8 cellular contexts compared by ENCODE assay signal in the genomic region with DNA sequence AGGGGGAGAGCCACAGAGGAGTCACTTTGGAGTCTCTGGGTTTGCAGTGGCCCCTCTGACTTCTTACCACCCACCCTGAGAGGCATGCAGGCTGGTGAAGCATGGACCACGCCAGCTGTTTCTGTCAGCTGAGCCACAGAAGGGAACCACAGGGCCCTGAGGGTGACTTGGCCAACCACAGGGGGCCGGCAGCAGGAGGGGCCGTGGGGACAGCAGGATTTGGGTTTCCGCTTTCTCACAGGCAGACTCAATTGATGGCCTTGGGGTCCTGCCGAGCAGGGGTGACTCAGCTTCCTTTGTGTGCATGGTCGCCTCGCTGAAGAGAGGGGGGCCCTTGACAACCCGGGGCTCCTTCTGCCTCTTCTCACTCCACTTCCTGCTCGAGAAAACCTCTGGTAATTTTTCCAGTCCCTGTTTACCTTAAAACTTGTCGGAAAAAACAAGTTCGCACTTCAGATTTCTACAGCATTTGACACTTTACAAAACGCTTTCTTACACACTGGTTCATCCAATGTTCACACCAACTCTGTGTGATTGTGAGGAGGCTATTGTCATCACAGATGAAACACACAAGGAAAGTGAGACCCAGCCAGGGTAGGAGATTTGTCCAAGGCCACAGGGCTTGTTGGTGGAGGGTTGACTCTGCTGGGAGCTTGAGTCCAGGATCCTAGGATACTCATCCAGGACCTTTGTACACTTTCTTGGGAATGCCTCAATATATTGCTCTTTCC.
DNase-seq lines count a peak whose midpoint lies in the region; ATAC-seq lines count a peak whose summit lies in the region.

No MANE protein-coding gene starts in this region.

- H3K27me3 ChIP-seq in MG63 = no peaks in the 10 kb centered on the region

- ATAC-seq in GM18511 (IDR thresholded peaks at IDR 0.05; ENCODE audit: unreplicated experiment) (peak; percentile 93), HG02571 (IDR thresholded peaks at IDR 0.05; ENCODE audit: unreplicated experiment) (peak; percentile 57)

- peak; percentile 38 for DNase-seq in MG63
- peak; percentile 62 for DNase-seq in astrocyte of the hippocampus (ENCODE audit: low read depth, low spot score)
- peak; percentile 20 for DNase-seq in stimulated activated CD8-positive, alpha-beta memory T cell treated with anti-CD3 and anti-CD28 coated beads, Interleukin-15, amount 100 ng/mL, for 1 hour (ENCODE audit: low read depth)
- DNase-seq in mesenteric fat pad (ENCODE audit: low spot score) = no peak
- DNase-seq in stimulated activated CD4-positive, alpha-beta T cell treated with anti-CD3 and anti-CD28 coated beads, Interleukin-4, amount 100 ng/mL, for 1 hour = no peak
- no peak for DNase-seq in stimulated activated CD4-positive, alpha-beta T cell treated with anti-CD3 and anti-CD28 coated beads, Interleukin-15, amount 100 ng/mL, for 24 hours

- H3K9me3 ChIP-seq in MG63 = 0 out of 2 replicates have a peak, but pooled peaks cover 5% of the 10 kb centered on the region

- H3K36me3 ChIP-seq in MG63 = no peaks in the 10 kb centered on the region

- H3K4me3 ChIP-seq in MG63 = no peak overlapping the region

Comparison
In these comparisons a context has a peak if more than half of its experiments do, and no peak if none do; other contexts are left out.
1. DNase-seq: peak in MG63 (single experiment), astrocyte of the hippocampus (single experiment) and stimulated activated CD8-positive, alpha-beta memory T cell treated with anti-CD3 and anti-CD28 coated beads, Interleukin-15, amount 100 ng/mL, for 1 hour (single experiment); none in mesenteric fat pad (single experiment), stimulated activated CD4-positive, alpha-beta T cell treated with anti-CD3 and anti-CD28 coated beads, Interleukin-4, amount 100 ng/mL, for 1 hour (single experiment) and stimulated activated CD4-positive, alpha-beta T cell treated with anti-CD3 and anti-CD28 coated beads, Interleukin-15, amount 100 ng/mL, for 24 hours (single experiment).